ENCODE assay signal across 21 cellular contexts in genomic region chr1:20179369-20180172, GRCh38. TPM values are rescaled to one million over a fixed set of nuclear protein-coding genes. Genes with fewer than 3 reads are reported as not detected.
DNase-seq lines count a peak whose midpoint lies in the region; ATAC-seq, FAIRE-seq and TF ChIP-seq lines count a peak whose summit lies in the region.
"Had no signal": no experiment of that assay in that cellular context is flagged by ENCODE, and none has a peak within 500 bp of the region (broad histone marks: within the 10 kb centered on the region; RNA-seq: fewer than 3 reads in every experiment).

No MANE protein-coding gene starts in this region.

- H3K27ac ChIP-seq in HEK293 (ENCODE audit: extremely low read depth, low read depth, low read length) (no peak overlapping the region), K562 (ENCODE audit: extremely low read depth, low read depth, low read length) (no peak overlapping the region), muscle layer of duodenum (ENCODE audit: low read length) (peak overlapping the region; percentile 57), transverse colon (peak overlapping the region; percentile 40 to 60 (median 52))
- H3K27ac ChIP-seq: SK-N-MC had no signal

- TF ChIP-seq POLR2A in K562 (conservative IDR thresholded peaks at IDR 0.05) (no peak), transverse colon (IDR thresholded peaks at IDR 0.05) (no peak)

- no TSS peak for BruUV-seq in K562 (replicated peaks; lab: Mats Ljungman, UMichigan)

- in situ Hi-C loops in K562 (cut with MboI), result no loop called here
- in situ Hi-C loops in transverse colon (cut with MboI; ENCODE audit: low pct_ligation_motif_present in 1 of 4, low pct_unique_long_range_greater_than_20kb in 1 of 4, low sequenced_read_pairs in 3 of 4), result no loop called here

- no peak for DNase-seq in K562 (ENCODE audit: extremely low read depth in 1 of 4, low spot score in 3 of 4)
- no peak for DNase-seq in transverse colon
- DNase-seq in germinal center (ENCODE audit: low spot score), result no peak
- DNase-seq in SKM-1 treated with dmso at 0.1 percent for 144 hours (lab: John Stamatoyannopoulos, UW; ENCODE audit: unreplicated experiment), result no peak
- DNase-seq in DMS79 treated with DMSO at 0.1 percent for 48 hours (lab: John Stamatoyannopoulos, UW), result no peak
- DNase-seq: COR-L47, DMS 273 treated with DMSO at 0.1 percent for 48 hours, MM.1S, NCI-H146, NCI-H2081 treated with DMSO at 0.1 percent for 48 hours, NCI-H510A, NCI-H774, SHP77 had no signal

- H3K9me3 ChIP-seq in HEK293 (ENCODE audit: control insufficient read depth, insufficient read depth, low read depth, low read length) (no peaks in the 10 kb centered on the region), K562 (replicated peaks; ENCODE audit: control insufficient read depth, insufficient read depth, low read depth, low read length) (peaks cover 7% of the 10 kb centered on the region), muscle layer of duodenum (ENCODE audit: control insufficient read depth in 1 of 2, low read length in 2 of 2) (no peaks in the 10 kb centered on the region), transverse colon (no peaks in the 10 kb centered on the region)
- H3K9me3 ChIP-seq: HAP-1 had no signal

- WGBS in K562 (ENCODE audit: insufficient coverage, low coverage, missing lambda C conversion rate), result 64% methylated on average over 2 of the region's 2 CpGs
- 86 to 96% methylated on average over 1 to 2 of the region's 2 CpGs for WGBS in transverse colon (ENCODE audit: low coverage in 1 of 2), 2 donors

- H3K79me2 ChIP-seq in K562 (ENCODE audit: control insufficient read depth, insufficient read depth, low read length), result no peaks in the 10 kb centered on the region

- CTCF ChIA-PET in HEK293 (lab: Yijun Ruan, JAX), result interaction anchor here (0.7 to 5.8 kb wide), 3 partner anchors 13 to 34 kb away, joined by 3 to 37 read pairs (median 3); no protein-coding TSS in a partner anchor
- CTCF ChIA-PET in K562 (lab: Yijun Ruan, JAX; ENCODE audit: low intra/inter-chr PET ratio), result no interaction called here

- TF ChIP-seq RAD21 in K562 (CRISPR knock-in tag; conservative IDR thresholded peaks at IDR 0.05 in 1 of 2, IDR thresholded peaks at IDR 0.05 in 1 of 2), result no peak

- no peaks in the 10 kb centered on the region for H4K20me1 ChIP-seq in K562 (replicated peaks; ENCODE audit: control insufficient read depth, insufficient read depth, low read length)

- intact Hi-C loops in K562 (cut with micrococcal nuclease), result no loop called here
- intact Hi-C loops in transverse colon (cut with DNase I; ENCODE audit: low total_unique reads), result no loop called here

- no peaks in the 10 kb centered on the region for H3K4me1 ChIP-seq in HEK293 (ENCODE audit: control insufficient read depth, insufficient read depth, low read length)
- peaks cover 23 to 28% of the 10 kb centered on the region in 2 experiments for H3K4me1 ChIP-seq in K562 (replicated peaks in 1 of 2; ENCODE audit: control insufficient read depth in 2 of 2, insufficient read depth in 2 of 2, low read length in 2 of 2)
- H3K4me1 ChIP-seq in muscle layer of duodenum (ENCODE audit: control insufficient read depth in 1 of 2, insufficient read depth in 2 of 2, low read length in 2 of 2), result peaks cover 0 to 5% of the 10 kb centered on the region in 2 donors
- H3K4me1 ChIP-seq in transverse colon, result peaks cover 6 to 16% (median 14%) of the 10 kb centered on the region in 4 donors
- H3K4me1 ChIP-seq: HAP-1 had no signal

- FAIRE-seq in K562 (lab: Jason Lieb, UNC), result peak; percentile 64

- no peak overlapping the region for H3K4me2 ChIP-seq in K562 (ENCODE audit: insufficient read depth, low read length)

- no peak overlapping the region for H2AFZ ChIP-seq in K562 (ENCODE audit: low read depth, low read length)

- TF ChIP-seq EP300 in K562 (IDR thresholded peaks at IDR 0.05; ENCODE audit: low read length) (no peak), transverse colon (IDR thresholded peaks at IDR 0.05; ENCODE audit: low read depth) (no peak)

- no peak for TF ChIP-seq CTCF in HEK293 (tag by site-specific recombination; IDR thresholded peaks at IDR 0.05)
- no peak for TF ChIP-seq CTCF in K562 (IDR thresholded peaks at IDR 0.05 in 2 of 3, conservative IDR thresholded peaks at IDR 0.05 in 1 of 3; ENCODE audit: insufficient read depth in 2 of 3, low read depth in 1 of 3, low read length in 3 of 3)
- TF ChIP-seq CTCF in transverse colon (IDR thresholded peaks at IDR 0.05), result no peak

- H3K4me3 ChIP-seq in HEK293 (ENCODE audit: low read depth, low read length) (no peak overlapping the region), K562 (no peak overlapping the region), muscle layer of duodenum (ENCODE audit: low read depth in 1 of 2, low read length in 2 of 2) (no peak overlapping the region), transverse colon (no peak overlapping the region)
- H3K4me3 ChIP-seq: HAP-1, SK-N-MC had no signal

- POLR2A ChIA-PET in HEK293 (lab: Yijun Ruan, JAX) (interaction anchor here (1.3 kb wide), 1 partner anchor 8 kb away, joined by 4 read pairs; no protein-coding TSS in a partner anchor), K562 (lab: Yijun Ruan, JAX) (interaction anchor here (0.8 to 2.1 kb wide), 5 partner anchors 8 to 16 kb away, joined by 3 to 15 read pairs (median 3); no protein-coding TSS in a partner anchor)

- H3K27me3 ChIP-seq in K562 (ENCODE audit: control insufficient read depth in 2 of 2, insufficient read depth in 2 of 2, low read length in 2 of 2), result no peaks in the 10 kb centered on the region
- no peaks in the 10 kb centered on the region for H3K27me3 ChIP-seq in muscle layer of duodenum (ENCODE audit: low read depth, low read length)
- no peaks in the 10 kb centered on the region for H3K27me3 ChIP-seq in transverse colon

- H3K9me1 ChIP-seq in K562 (ENCODE audit: control insufficient read depth, insufficient read depth, low read length), result no peaks in the 10 kb centered on the region

- no peak for ATAC-seq in K562

- no peaks in the 10 kb centered on the region for H3K36me3 ChIP-seq in HEK293 (ENCODE audit: control insufficient read depth in 2 of 2, insufficient read depth in 1 of 2, low read length in 2 of 2)
- no peaks in the 10 kb centered on the region for H3K36me3 ChIP-seq in K562 (ENCODE audit: control insufficient read depth, insufficient read depth, low read length)
- H3K36me3 ChIP-seq in muscle layer of duodenum (ENCODE audit: control insufficient read depth in 1 of 2, insufficient read depth in 2 of 2, low read length in 2 of 2), result no peaks in the 10 kb centered on the region
- H3K36me3 ChIP-seq in transverse colon, result no peaks in the 10 kb centered on the region
- H3K36me3 ChIP-seq: HAP-1 had no signal

- H3K9ac ChIP-seq in K562 (ENCODE audit: insufficient read depth in 1 of 2, low read depth in 2 of 2, low read length in 2 of 2), result no peak overlapping the region

RNA-seq across cellular contexts. Expression of gene UBXN10, which starts 6.3 kb away (rescaled TPM):
- total RNA-seq in K562 (2011; cell fraction: chromatin; rRNA removed; ENCODE audit: low replicate concordance), result 10.5 and 11.6 TPM in 2 replicates
- 7.2 and 9.2 TPM in 2 replicates for total RNA-seq in K562 (2011; cell fraction: nucleolus; rRNA removed)
- 8.0 and 8.2 TPM in 2 replicates for total RNA-seq in K562 (2011; cell fraction: nucleoplasm; rRNA removed)
- total RNA-seq in K562 (2014; rRNA removed) (11.3 and 12.4 TPM in 2 replicates), K562 (2014; rRNA removed; fragmentation: Illumina TruSeq; extraction: Trizol) (15.8 and 18.7 TPM in 2 replicates), K562 (2015; rRNA removed; fragmentation: Illumina TruSeq; extraction: Trizol) (12.5 and 13.7 TPM in 2 replicates), K562 (2021) (13.1 and 16.2 TPM in 2 replicates), transverse colon (10 to 100 TPM in 1 of 4 donors, 1 to 10 TPM in 3; 4.3 to 15.3 (median 5.8) TPM)
- polyA plus RNA-seq in K562 (2011; rRNA removed) (4.8 and 10.7 TPM in 2 replicates), K562 (2014; fragmentation: Illumina TruSeq; extraction: Trizol) (17.7 and 18.7 TPM in 2 replicates), K562 (2014; fragmentation: Nextera tagmentation; extraction: Ambion mirVana) (10 to 100 TPM; 12.3 to 13.6 TPM), K562 (2014; rRNA removed) (10.8 and 11.9 TPM in 2 replicates)
- polyA plus RNA-seq in K562 (2011; cell fraction: cytosol; rRNA removed), result 4.4 and 8.8 TPM in 2 replicates
- 5.2 and 10.7 TPM in 2 replicates for polyA plus RNA-seq in K562 (2011; cell fraction: nucleus; rRNA removed)
- 16.6 and 26.2 TPM in 2 replicates for polyA plus RNA-seq in K562 (2012)
- 7.4 and 13.2 TPM in 2 replicates for polyA minus RNA-seq in K562 (2011; rRNA and poly(A)+ RNA removed)
- polyA minus RNA-seq in K562 (2011; cell fraction: cytosol; rRNA and poly(A)+ RNA removed), result 1.0 and 4.5 TPM in 2 replicates
- polyA minus RNA-seq in K562 (2011; cell fraction: nucleus; rRNA and poly(A)+ RNA removed), result 7.7 and 9.2 TPM in 2 replicates
- total RNA-seq: LHCN-M2 had no signal

RNA-seq across cellular contexts. Expression of gene PLA2G2C, which starts 6.7 kb away (rescaled TPM):
- total RNA-seq in K562 (2011; cell fraction: chromatin; rRNA removed; ENCODE audit: low replicate concordance), result 0.70 and 0.72 TPM in 2 replicates
- 0.50 and 0.53 TPM in 2 replicates for total RNA-seq in K562 (2011; cell fraction: nucleolus; rRNA removed)
- total RNA-seq in K562 (2011; cell fraction: nucleoplasm; rRNA removed), result 0.95 and 1.5 TPM in 2 replicates
- total RNA-seq in K562 (2014; rRNA removed) (0.08 and 0.18 TPM in 2 replicates), K562 (2014; rRNA removed; fragmentation: Illumina TruSeq; extraction: Trizol) (0.06 and 0.15 TPM in 2 replicates), K562 (2015; rRNA removed; fragmentation: Illumina TruSeq; extraction: Trizol) (0.14 and 0.19 TPM in 2 replicates), K562 (2021) (0.13 and 0.29 TPM in 2 replicates), transverse colon (1 to 10 TPM in 1 of 4 donors, under 1 TPM in 2, not detected in 1; 0.14 to 4.1 (median 0.16) TPM)
- polyA plus RNA-seq in K562 (2011; rRNA removed) (0.15 and 0.26 TPM in 2 replicates), K562 (2014; fragmentation: Illumina TruSeq; extraction: Trizol) (0.14 and 0.49 TPM in 2 replicates), K562 (2014; fragmentation: Nextera tagmentation; extraction: Ambion mirVana) (under 1 TPM; 0.21 to 0.48 TPM), K562 (2014; rRNA removed) (0.21 and 0.32 TPM in 2 replicates)
- polyA plus RNA-seq in K562 (2011; cell fraction: cytosol; rRNA removed), result 0.12 and 0.98 TPM in 2 replicates
- 0.18 and 0.41 TPM in 2 replicates for polyA plus RNA-seq in K562 (2011; cell fraction: nucleus; rRNA removed)
- polyA plus RNA-seq in K562 (2012), result 0.35 and 1.8 TPM in 2 replicates
- 0.27 and 0.32 TPM in 2 replicates for polyA minus RNA-seq in K562 (2011; rRNA and poly(A)+ RNA removed)
- polyA minus RNA-seq in K562 (2011; cell fraction: cytosol; rRNA and poly(A)+ RNA removed), result not detected in 2 replicates
- 0.11 and 0.13 TPM in 2 replicates for polyA minus RNA-seq in K562 (2011; cell fraction: nucleus; rRNA and poly(A)+ RNA removed)
- total RNA-seq: LHCN-M2, RPMI7951 had no signal

RNA-seq across cellular contexts. Expression of gene PLA2G2F, which starts 40.4 kb away (rescaled TPM):
- not detected in 2 replicates for total RNA-seq in K562 (2011; cell fraction: chromatin; rRNA removed; ENCODE audit: low replicate concordance)
- not detected in 2 replicates for total RNA-seq in K562 (2011; cell fraction: nucleolus; rRNA removed)
- total RNA-seq in K562 (2011; cell fraction: nucleoplasm; rRNA removed), result not detected in 2 replicates
- total RNA-seq in K562 (2014; rRNA removed), result not detected in 2 replicates
- not detected in 2 replicates for total RNA-seq in K562 (2014; rRNA removed; fragmentation: Illumina TruSeq; extraction: Trizol)
- total RNA-seq in K562 (2015; rRNA removed; fragmentation: Illumina TruSeq; extraction: Trizol), result not detected in 2 replicates
- not detected in 2 replicates for total RNA-seq in K562 (2021)
- polyA plus RNA-seq in K562 (2011; rRNA removed), result not detected in 2 replicates
- polyA plus RNA-seq in K562 (2011; cell fraction: cytosol; rRNA removed), result not detected in 2 replicates
- not detected in 2 replicates for polyA plus RNA-seq in K562 (2011; cell fraction: nucleus; rRNA removed)
- 0.08 TPM in 1 of 2 replicates, not detected in the other for polyA plus RNA-seq in K562 (2012)
- not detected in 2 replicates for polyA plus RNA-seq in K562 (2014; fragmentation: Illumina TruSeq; extraction: Trizol)
- not detected for polyA plus RNA-seq in K562 (2014; fragmentation: Nextera tagmentation; extraction: Ambion mirVana)
- polyA plus RNA-seq in K562 (2014; rRNA removed), result not detected in 2 replicates
- polyA minus RNA-seq in K562 (2011; rRNA and poly(A)+ RNA removed), result not detected in 2 replicates
- polyA minus RNA-seq in K562 (2011; cell fraction: cytosol; rRNA and poly(A)+ RNA removed), result not detected in 2 replicates
- not detected in 2 replicates for polyA minus RNA-seq in K562 (2011; cell fraction: nucleus; rRNA and poly(A)+ RNA removed)
- total RNA-seq in transverse colon, result under 1 TPM in 1 of 4 donors, not detected in 3; 0.32 TPM
- total RNA-seq: LHCN-M2, OCI-LY7, RPMI7951 had no signal
- polyA plus RNA-seq: CD14-positive monocyte had no signal

Comparison
In these comparisons a context has a peak if more than half of its experiments do, and no peak if none do; other contexts are left out.
1. H3K27ac ChIP-seq: peak in muscle layer of duodenum (single experiment) and transverse colon (4 of 4); none in HEK293 (single experiment) and K562 (single experiment).